ENCODE assay signal across 15 cellular contexts in the genomic region with DNA sequence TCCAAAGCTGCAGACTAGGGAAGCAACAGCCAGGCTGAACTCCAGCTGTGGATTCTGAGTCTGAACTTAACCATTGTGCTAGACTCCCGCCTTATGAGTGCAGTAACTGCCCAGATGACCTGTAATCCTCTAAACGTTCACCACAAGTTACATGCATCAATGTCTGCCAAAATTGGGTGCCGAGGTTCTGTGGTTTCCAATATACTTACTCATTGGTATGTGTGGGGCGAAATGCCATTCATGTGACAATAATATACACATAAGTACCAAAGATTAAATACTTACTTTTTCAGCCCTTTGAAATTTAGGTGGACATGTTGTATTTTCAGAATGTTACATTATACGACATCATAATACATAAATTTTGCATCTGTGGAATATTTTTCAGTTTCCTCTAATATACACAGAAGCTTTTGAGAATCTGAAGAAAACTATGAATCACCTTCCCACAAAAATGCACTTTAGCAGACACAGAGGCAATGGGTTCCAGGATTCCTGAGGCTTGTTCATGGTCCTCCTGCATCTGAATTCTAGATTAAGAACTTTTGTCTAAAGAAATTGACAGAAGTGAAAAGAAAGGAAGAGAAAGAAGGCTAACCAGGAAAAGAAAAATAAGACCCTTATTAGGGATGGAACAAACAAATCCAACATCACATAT. TPM values are rescaled to one million over a fixed set of nuclear protein-coding genes. Genes with fewer than 3 reads are reported as not detected.
A peak's percentile ranks its signal among the peaks of the same experiment; 100 is the strongest.
DNase-seq lines count a peak whose midpoint lies in the region; ATAC-seq, FAIRE-seq and TF ChIP-seq lines count a peak whose summit lies in the region.
"Had no signal": no experiment of that assay in that cellular context is flagged by ENCODE, and none has a peak within 500 bp of the region (broad histone marks: within the 10 kb centered on the region; RNA-seq: fewer than 3 reads in every experiment).

No MANE protein-coding gene starts in this region.

- ATAC-seq in GM18517 (IDR thresholded peaks at IDR 0.05; ENCODE audit: unreplicated experiment) (no peak), HG03175 (IDR thresholded peaks at IDR 0.05; ENCODE audit: unreplicated experiment) (no peak)
- ATAC-seq: left lobe of liver had no signal

- no peaks in the 10 kb centered on the region for H3K27me3 ChIP-seq in brain microvascular endothelial cell (replicated peaks)
- H3K27me3 ChIP-seq: pancreas had no signal

- no peaks in the 10 kb centered on the region for H3K36me3 ChIP-seq in brain microvascular endothelial cell (replicated peaks)
- H3K36me3 ChIP-seq: pancreas had no signal

- no peak overlapping the region for H3K4me3 ChIP-seq in brain microvascular endothelial cell (ENCODE audit: low read depth, low read length)
- H3K4me3 ChIP-seq: pancreas had no signal

- in situ Hi-C loops in brain microvascular endothelial cell (cut with HindIII; ENCODE audit: low pct_ligation_motif_present, low sequenced_read_pairs) = no loop called here
- in situ Hi-C loops in KBM-7 (cut with MboI; ENCODE audit: low pct_unique_long_range_greater_than_20kb, low sequenced_read_pairs) = no loop called here

- TF ChIP-seq CTCF in AG09319 (IDR thresholded peaks at IDR 0.05; ENCODE audit: low read depth, low read length) (no peak), brain microvascular endothelial cell (IDR thresholded peaks at IDR 0.05; ENCODE audit: low read depth, low read length, missing control alignments) (no peak), D721Med (IDR thresholded peaks at IDR 0.05; ENCODE audit: insufficient read depth, missing control alignments) (no peak)

- DNase-seq in AG09319 (ENCODE audit: extremely low read depth, low read depth) (peak; percentile 28), M059J (ENCODE audit: low read depth) (peak; percentile 94), brain microvascular endothelial cell (peak; percentile 93), kidney glomerular epithelial cell (lab: John Stamatoyannopoulos, UW) (peak; percentile 92), D721Med (ENCODE audit: insufficient read length, low spot score) (no peak), KBM-7 (no peak)
- DNase-seq: activated naive CD8-positive, alpha-beta T cell treated with anti-CD3 and anti-CD28 coated beads, Interleukin-2, amount 10 ng/mL, durations not matched to agents 7 days and 5 days; CD4-positive, alpha-beta T cell; NCI-H2029 treated with DMSO at 0.1 percent for 48 hours; pancreas; T-helper 9 cell had no signal

- no peak for FAIRE-seq in D721Med (lab: Jason Lieb, UNC)
- FAIRE-seq: endothelial cell of umbilical vein, pancreas had no signal

- H3K27ac ChIP-seq in brain microvascular endothelial cell = peak overlapping the region; percentile 63
- H3K27ac ChIP-seq: pancreas had no signal

RNA-seq across cellular contexts. Expression of gene GRIP1, which starts 31.7 kb away (rescaled TPM):
- 0.12 and 2.9 TPM in 2 replicates for total RNA-seq in M059J (2014; rRNA removed; shearing (Covaris generic))

Comparison
In these comparisons a context has a peak if more than half of its experiments do, and no peak if none do; other contexts are left out.
1. DNase-seq: peak in AG09319 (single experiment), M059J (single experiment), brain microvascular endothelial cell (single experiment) and kidney glomerular epithelial cell (single experiment); none in D721Med (single experiment) and KBM-7 (single experiment).